Comparison of ENCODE assay signal across 27 cellular contexts in the genomic region with DNA sequence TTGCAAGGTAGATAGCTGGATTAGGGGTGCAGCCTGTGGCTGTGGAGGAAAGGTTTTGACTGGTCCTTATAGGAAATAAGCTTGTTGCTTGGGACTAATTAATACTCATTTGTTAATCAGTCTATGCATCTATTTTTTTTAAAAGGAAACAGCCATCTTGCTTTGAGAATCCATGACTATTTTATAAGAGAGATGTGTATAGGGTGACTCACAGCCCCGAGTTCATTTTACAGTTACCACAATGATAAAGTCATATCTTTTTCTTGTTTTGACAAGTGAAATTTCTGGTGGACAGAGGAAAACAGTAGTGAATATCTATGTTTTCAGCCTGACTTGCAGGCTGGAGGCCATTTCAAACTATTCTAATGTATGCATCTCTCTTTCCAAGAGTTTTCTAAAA.
DNase-seq lines count a peak whose midpoint lies in the region; ATAC-seq and TF ChIP-seq lines count a peak whose summit lies in the region.
"Had no signal": no experiment of that assay in that cellular context is flagged by ENCODE, and none has a peak within 500 bp of the region (broad histone marks: within the 10 kb centered on the region; RNA-seq: fewer than 3 reads in every experiment).

No MANE protein-coding gene starts in this region.

- POLR2A ChIA-PET in PC-3 (lab: Charles Lee; ENCODE audit: unreplicated experiment) = no interaction called here
- POLR2A ChIA-PET in CD4-positive, alpha-beta T cell (lab: Charles Lee) = no interaction called here

- CTCF ChIA-PET in PC-3 (lab: Charles Lee) = no interaction called here
- CTCF ChIA-PET in CD4-positive, alpha-beta T cell (lab: Charles Lee) = no interaction called here

- ATAC-seq in PC-3 (peak; percentile 87), GM18517 (IDR thresholded peaks at IDR 0.05; ENCODE audit: unreplicated experiment) (no peak), HG03354 (IDR thresholded peaks at IDR 0.05; ENCODE audit: poor library complexity, severe bottlenecking, unreplicated experiment) (no peak)
- no peak for ATAC-seq in CD4-positive, alpha-beta T cell (ENCODE audit: poor library complexity)
- ATAC-seq: left lobe of liver; natural killer cell treated with Interleukin-12 subunit alpha and Interleukin-12 subunit beta and Interleukin-15 and Interleukin-18, amount 100 ng/mL, for 72 hours; sciatic nerve; stimulated activated effector memory CD8-positive, alpha-beta T cell treated with anti-CD3 and anti-CD28 coated beads, Interleukin-12 subunit alpha, Interleukin-12 subunit beta, amount 100 ng/mL, for 72 hours had no signal

- H3K4me2 ChIP-seq in GM23248 (ENCODE audit: unreplicated experiment) = no peak overlapping the region
- no peak overlapping the region for H3K4me2 ChIP-seq in PC-3 (ENCODE audit: low read length)

- intact Hi-C loops in PC-3 (cut with micrococcal nuclease) = no loop called here
- intact Hi-C loops in CD4-positive, alpha-beta T cell (cut with DNase I, micrococcal nuclease) = no loop called here

- no peaks in the 10 kb centered on the region for H3K79me2 ChIP-seq in GM23248 (ENCODE audit: insufficient read depth)
- H3K79me2 ChIP-seq in PC-3 (ENCODE audit: low read length) = no peaks in the 10 kb centered on the region

- H3K9me3 Mint-ChIP-seq in CD4-positive, alpha-beta T cell = no peaks in the 10 kb centered on the region
- H3K9me3 Mint-ChIP-seq: activated naive CD4-positive, alpha-beta T cell treated with anti-CD3 and anti-CD28 coated beads, Interleukin-2, amount 50 U/mL, for 24 hours had no signal

- H4K20me1 ChIP-seq in GM23248 (ENCODE audit: insufficient read depth) = no peaks in the 10 kb centered on the region
- no peaks in the 10 kb centered on the region for H4K20me1 ChIP-seq in PC-3 (ENCODE audit: low read length)

- H3K4me1 ChIP-seq in GM23248 (ENCODE audit: insufficient read depth) (no peaks in the 10 kb centered on the region), PC-3 (ENCODE audit: insufficient read depth, low read length) (peaks cover 8% of the 10 kb centered on the region; the same call in 1 of the 2 replicates)
- H3K4me1 ChIP-seq: breast epithelium, SJCRH30, testis had no signal

- no peaks in the 10 kb centered on the region for H3K36me3 ChIP-seq in GM23248 (ENCODE audit: low read depth)
- no peaks in the 10 kb centered on the region for H3K36me3 ChIP-seq in PC-3 (ENCODE audit: low read depth, low read length)
- H3K36me3 ChIP-seq in brain microvascular endothelial cell (replicated peaks) = no peaks in the 10 kb centered on the region
- H3K36me3 ChIP-seq: breast epithelium, MG63, SJCRH30 had no signal

- H3K9me2 ChIP-seq in GM23248 (ENCODE audit: insufficient read depth) (no peaks in the 10 kb centered on the region), PC-3 (replicated peaks; ENCODE audit: low read length) (0 out of 2 replicates have a peak, but pooled peaks cover 3% of the 10 kb centered on the region)

- 35 to 38% methylated on average over 1 of the region's 1 CpG for whole genome bisulfite sequencing in GM23248 (ENCODE audit: low coverage in 1 of 2, low lambda C conversion rate in 2 of 2, missing lambda C conversion rate in 2 of 2), 2 experiments

- H3K4me3 Mint-ChIP-seq in CD4-positive, alpha-beta T cell = no peak overlapping the region
- H3K4me3 Mint-ChIP-seq: activated naive CD4-positive, alpha-beta T cell treated with anti-CD3 and anti-CD28 coated beads, Interleukin-2, amount 50 U/mL, for 24 hours; CD14-positive monocyte; dendritic cell treated with granulocyte-macrophage colony-stimulating factor and Interleukin-4, amounts not matched to agents 40 ng/mL and 50 ng/mL, for 4 days; natural killer cell treated with Interleukin-12 subunit alpha and Interleukin-12 subunit beta and Interleukin-15 and Interleukin-18, amount 100 ng/mL, for 72 hours; stimulated activated effector memory CD8-positive, alpha-beta T cell treated with anti-CD3 and anti-CD28 coated beads, Interleukin-12 subunit alpha, Interleukin-12 subunit beta, amount 100 ng/mL, for 72 hours; T-helper 1 cell treated with Interleukin-12 subunit alpha and Interleukin-12 subunit beta and Interleukin-4 antibody, amounts not matched to agents 30 μg/mL and 1 μg/mL, for 36 hours had no signal

- H3F3A ChIP-seq in GM23248 (ENCODE audit: insufficient read depth) (no peaks in the 10 kb centered on the region), PC-3 (ENCODE audit: low read length, unreplicated experiment) (no peaks in the 10 kb centered on the region)

- no peak overlapping the region for H3K27ac Mint-ChIP-seq in CD4-positive, alpha-beta T cell
- H3K27ac Mint-ChIP-seq: activated naive CD4-positive, alpha-beta T cell treated with anti-CD3 and anti-CD28 coated beads, Interleukin-2, amount 50 U/mL, for 24 hours; CD14-positive monocyte; dendritic cell treated with granulocyte-macrophage colony-stimulating factor and Interleukin-4, amounts not matched to agents 40 ng/mL and 50 ng/mL, for 4 days; natural killer cell treated with Interleukin-12 subunit alpha and Interleukin-12 subunit beta and Interleukin-15 and Interleukin-18, amount 100 ng/mL, for 72 hours; stimulated activated effector memory CD8-positive, alpha-beta T cell treated with anti-CD3 and anti-CD28 coated beads, Interleukin-12 subunit alpha, Interleukin-12 subunit beta, amount 100 ng/mL, for 72 hours; T-helper 1 cell treated with Interleukin-12 subunit alpha and Interleukin-12 subunit beta and Interleukin-4 antibody, amounts not matched to agents 30 μg/mL and 1 μg/mL, for 36 hours had no signal

- H3K9me3 ChIP-seq in GM23248 (ENCODE audit: low read depth) (no peaks in the 10 kb centered on the region), PC-3 (ENCODE audit: low read length) (no peaks in the 10 kb centered on the region)
- no peaks in the 10 kb centered on the region for H3K9me3 ChIP-seq in CD4-positive, alpha-beta T cell (ENCODE audit: control insufficient read depth, low read length)
- H3K9me3 ChIP-seq: breast epithelium, MG63, SJCRH30, testis had no signal

- H3K27ac ChIP-seq in GM23248 = no peak overlapping the region
- no peak overlapping the region for H3K27ac ChIP-seq in PC-3 (ENCODE audit: low read length)
- no peak overlapping the region for H3K27ac ChIP-seq in brain microvascular endothelial cell
- H3K27ac ChIP-seq in CD4-positive, alpha-beta T cell (ENCODE audit: low read depth, low read length) = no peak overlapping the region
- H3K27ac ChIP-seq: breast epithelium, SJCRH30, testis had no signal

- no peak overlapping the region for H3K9ac ChIP-seq in GM23248
- H3K9ac ChIP-seq in PC-3 (ENCODE audit: low read length) = no peak overlapping the region

- H3K27me3 ChIP-seq in GM23248 (replicated peaks; ENCODE audit: insufficient read depth) (peaks cover 6% of the 10 kb centered on the region; the same call in 1 of the 2 replicates), PC-3 (ENCODE audit: low read length) (no peaks in the 10 kb centered on the region), brain microvascular endothelial cell (replicated peaks) (no peaks in the 10 kb centered on the region)
- H3K27me3 ChIP-seq in CD4-positive, alpha-beta T cell (ENCODE audit: control insufficient read depth, insufficient read depth, low read length) = peaks cover 4% of the 10 kb centered on the region
- H3K27me3 ChIP-seq: breast epithelium, MG63, SJCRH30, testis had no signal

- TF ChIP-seq CTCF in PC-3 (conservative IDR thresholded peaks at IDR 0.05; ENCODE audit: low read depth, low read length) (no peak), brain microvascular endothelial cell (IDR thresholded peaks at IDR 0.05; ENCODE audit: low read depth, low read length, missing control alignments) (no peak)
- TF ChIP-seq CTCF in CD4-positive, alpha-beta T cell (IDR thresholded peaks at IDR 0.05) = no peak

- H3K27me3 Mint-ChIP-seq in CD4-positive, alpha-beta T cell = peaks cover 6% of the 10 kb centered on the region
- H3K27me3 Mint-ChIP-seq: dendritic cell treated with granulocyte-macrophage colony-stimulating factor and Interleukin-4, amounts not matched to agents 40 ng/mL and 50 ng/mL, for 4 days had no signal

- no peak overlapping the region for H3K4me3 ChIP-seq in GM23248
- H3K4me3 ChIP-seq in PC-3 (ENCODE audit: low read length) = no peak overlapping the region
- H3K4me3 ChIP-seq in brain microvascular endothelial cell (ENCODE audit: low read depth, low read length) = no peak overlapping the region
- H3K4me3 ChIP-seq: breast epithelium, MG63, SJCRH30, testis had no signal

- H2AFZ ChIP-seq in GM23248 (no peak overlapping the region), PC-3 (ENCODE audit: low read length) (no peak overlapping the region)

- no TSS peak for BruUV-seq in PC-3 (replicated peaks; lab: Mats Ljungman, UMichigan)

- no peaks in the 10 kb centered on the region for H3K36me3 Mint-ChIP-seq in CD4-positive, alpha-beta T cell (ENCODE audit: low read depth)
- H3K36me3 Mint-ChIP-seq: activated naive CD4-positive, alpha-beta T cell treated with anti-CD3 and anti-CD28 coated beads, Interleukin-2, amount 50 U/mL, for 24 hours; CD14-positive monocyte; natural killer cell treated with Interleukin-12 subunit alpha and Interleukin-12 subunit beta and Interleukin-15 and Interleukin-18, amount 100 ng/mL, for 72 hours; stimulated activated effector memory CD8-positive, alpha-beta T cell treated with anti-CD3 and anti-CD28 coated beads, Interleukin-12 subunit alpha, Interleukin-12 subunit beta, amount 100 ng/mL, for 72 hours had no signal

- in situ Hi-C loops in GM23248 (cut with MboI) = no loop called here
- in situ Hi-C loops in brain microvascular endothelial cell (cut with HindIII; ENCODE audit: low pct_ligation_motif_present, low sequenced_read_pairs) = no loop called here

- no peaks in the 10 kb centered on the region for H3K4me1 Mint-ChIP-seq in CD4-positive, alpha-beta T cell (ENCODE audit: low read depth)
- H3K4me1 Mint-ChIP-seq: activated naive CD4-positive, alpha-beta T cell treated with anti-CD3 and anti-CD28 coated beads, Interleukin-2, amount 50 U/mL, for 24 hours; CD14-positive monocyte; stimulated activated effector memory CD8-positive, alpha-beta T cell treated with anti-CD3 and anti-CD28 coated beads, Interleukin-12 subunit alpha, Interleukin-12 subunit beta, amount 100 ng/mL, for 72 hours had no signal

- DNase-seq in GM23248 (peak; percentile 3), PC-3 (peak; percentile 48), brain microvascular endothelial cell (peak; percentile 75), hepatic stellate cell (ENCODE audit: low spot score) (peak; percentile 33), COLO668 (lab: John Stamatoyannopoulos, UW; ENCODE audit: unreplicated experiment) (no peak)
- DNase-seq in CD4-positive, alpha-beta T cell = no peak
- DNase-seq: ACHN; activated CD4-positive, alpha-beta T cell treated with anti-CD3 and anti-CD28 coated beads for 48 hours; glutamatergic neuron; MG63; midbrain; NCI-H146; NCI-H524 treated with DMSO at 0.1 percent for 48 hours; posterior cingulate gyrus; SJCRH30; testis had no signal

Comparison
In these comparisons a context has a peak if more than half of its experiments do, and no peak if none do; other contexts are left out.
1. DNase-seq: peak in GM23248 (single experiment), PC-3 (single experiment), brain microvascular endothelial cell (single experiment) and hepatic stellate cell (single experiment); none in COLO668 (single experiment) and CD4-positive, alpha-beta T cell (0 of 10).